32 cellular contexts compared by ENCODE assay signal in genomic region chr5:90874066-90874465, GRCh38.
"Had no signal": no experiment of that assay in that cellular context is flagged by ENCODE, and none has a peak within 500 bp of the region (broad histone marks: within the 10 kb centered on the region; RNA-seq: fewer than 3 reads in every experiment).

No MANE protein-coding gene starts in this region.

- ATAC-seq: gastrocnemius medialis, left ventricle myocardium superior, psoas muscle had no signal

- DNase-seq: activated CD4-positive, alpha-beta memory T cell treated with anti-CD3 and anti-CD28 coated beads, Interleukin-2, amount 10 ng/mL, durations not matched to agents 7 days and 5 days; activated CD4-positive, alpha-beta T cell treated with anti-CD3 and anti-CD28 coated beads, Interleukin-2, amount 10 ng/mL, durations not matched to agents 7 days and 5 days; activated CD4-positive, CD25-positive, alpha-beta regulatory T cell treated with anti-CD3 and anti-CD28 coated beads, Interleukin-2, amount 50 U/mL, for 72 hours; activated CD8-positive, alpha-beta memory T cell treated with anti-CD3 and anti-CD28 coated beads, Interleukin-2, amount 50 U/mL, for 48 hours; activated gamma-delta T cell; activated naive CD4-positive, alpha-beta T cell treated with anti-CD3 and anti-CD28 coated beads, Interleukin-2, amount 10 ng/mL, durations not matched to agents 7 days and 5 days; activated T-cell treated with anti-CD3 and anti-CD28 coated beads, Interleukin-2, amount 50 U/mL, for 24 hours; adrenal gland; dorsolateral prefrontal cortex; effector memory CD4-positive, alpha-beta T cell; erythroblast; gastrocnemius medialis; glutamatergic neuron; left ventricle myocardium superior; mammary epithelial cell; naive B cell; occipital lobe; psoas muscle; spleen; stimulated activated naive CD4-positive, alpha-beta T cell; T-helper 1 cell; trophoblast cell; uterus; WERI-Rb-1 had no signal

- H3K36me3 ChIP-seq: adrenal gland, ascending aorta, gastrocnemius medialis, neural progenitor cell, right atrium auricular region, spleen, thoracic aorta, uterus had no signal

- H3K27me3 ChIP-seq: adrenal gland, ascending aorta, gastrocnemius medialis, neural progenitor cell, right atrium auricular region, uterus had no signal

- H3K4me1 Mint-ChIP-seq: activated CD4-positive, alpha-beta memory T cell treated with anti-CD3 and anti-CD28 coated beads, Interleukin-2, amount 10 ng/mL, durations not matched to agents 7 days and 5 days; naive B cell had no signal

- H3K4me3 ChIP-seq: adrenal gland, ascending aorta, coronary artery, dorsolateral prefrontal cortex, gastrocnemius medialis, neural progenitor cell, psoas muscle, right atrium auricular region, spleen, thoracic aorta, uterus had no signal

- H3K36me3 Mint-ChIP-seq: activated naive CD4-positive, alpha-beta T cell treated with anti-CD3 and anti-CD28 coated beads, Interleukin-2, amount 10 ng/mL, durations not matched to agents 7 days and 5 days; brain; mesothelial cell of epicardium; naive B cell had no signal

- H3K4me1 ChIP-seq: parathyroid adenoma, right atrium auricular region, uterus had no signal

- H3K27ac Mint-ChIP-seq: activated CD4-positive, alpha-beta memory T cell treated with anti-CD3 and anti-CD28 coated beads, Interleukin-2, amount 10 ng/mL, durations not matched to agents 7 days and 5 days; activated CD4-positive, alpha-beta T cell treated with anti-CD3 and anti-CD28 coated beads, Interleukin-2, amount 10 ng/mL, durations not matched to agents 7 days and 5 days; activated naive CD4-positive, alpha-beta T cell treated with anti-CD3 and anti-CD28 coated beads, Interleukin-2, amount 10 ng/mL, durations not matched to agents 7 days and 5 days; activated T-cell treated with anti-CD3 and anti-CD28 coated beads, Interleukin-2, amount 50 U/mL, for 24 hours; brain; mesothelial cell of epicardium; neural progenitor cell had no signal

- H3K9me3 Mint-ChIP-seq: activated CD4-positive, alpha-beta memory T cell treated with anti-CD3 and anti-CD28 coated beads, Interleukin-2, amount 10 ng/mL, durations not matched to agents 7 days and 5 days; activated CD4-positive, alpha-beta T cell treated with anti-CD3 and anti-CD28 coated beads, Interleukin-2, amount 10 ng/mL, durations not matched to agents 7 days and 5 days; activated naive CD4-positive, alpha-beta T cell treated with anti-CD3 and anti-CD28 coated beads, Interleukin-2, amount 10 ng/mL, durations not matched to agents 7 days and 5 days; activated T-cell treated with anti-CD3 and anti-CD28 coated beads, Interleukin-2, amount 50 U/mL, for 24 hours; mesothelial cell of epicardium; naive B cell; neural progenitor cell had no signal

- H3K9me3 ChIP-seq: adrenal gland, ascending aorta, gastrocnemius medialis, psoas muscle, right atrium auricular region, spleen, thoracic aorta, uterus had no signal

- H3K27ac ChIP-seq: ascending aorta, coronary artery, dorsolateral prefrontal cortex, gastrocnemius medialis, neural progenitor cell, parathyroid adenoma, psoas muscle, right atrium auricular region, spleen, thoracic aorta, uterus, WERI-Rb-1 had no signal

- H3K4me3 Mint-ChIP-seq: activated CD4-positive, alpha-beta memory T cell treated with anti-CD3 and anti-CD28 coated beads, Interleukin-2, amount 10 ng/mL, durations not matched to agents 7 days and 5 days; activated CD4-positive, alpha-beta T cell treated with anti-CD3 and anti-CD28 coated beads, Interleukin-2, amount 10 ng/mL, durations not matched to agents 7 days and 5 days; activated naive CD4-positive, alpha-beta T cell treated with anti-CD3 and anti-CD28 coated beads, Interleukin-2, amount 10 ng/mL, durations not matched to agents 7 days and 5 days; activated T-cell treated with anti-CD3 and anti-CD28 coated beads, Interleukin-2, amount 50 U/mL, for 24 hours; brain; mesothelial cell of epicardium; neural progenitor cell had no signal
